ENCODE assay signal across 17 cellular contexts in the genomic region with DNA sequence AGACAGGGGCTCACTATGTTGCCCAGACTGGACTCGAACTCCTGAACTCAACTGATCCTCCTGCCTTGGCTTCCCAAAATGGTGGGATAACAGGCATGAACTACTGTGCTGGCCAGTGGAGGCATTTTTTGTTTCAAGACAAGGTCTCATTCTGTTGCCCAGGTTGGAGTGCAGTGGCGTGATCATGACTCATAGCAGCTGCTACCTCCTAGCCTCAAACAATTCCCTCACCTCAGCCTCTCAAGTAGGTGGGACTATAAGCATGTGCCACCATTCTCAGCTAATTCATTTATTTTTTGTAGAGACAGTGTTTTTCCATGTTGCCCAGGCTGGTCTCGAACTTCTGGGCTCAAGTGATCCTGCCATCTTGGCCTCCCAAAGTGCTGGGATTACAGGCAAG. TPM values are rescaled to one million over a fixed set of nuclear protein-coding genes. Genes with fewer than 3 reads are reported as not detected.
"Had no signal": no experiment of that assay in that cellular context is flagged by ENCODE, and none has a peak within 500 bp of the region (broad histone marks: within the 10 kb centered on the region; RNA-seq: fewer than 3 reads in every experiment).

No MANE protein-coding gene starts in this region.

- H2AFZ ChIP-seq: parathyroid adenoma had no signal

- H3K4me3 Mint-ChIP-seq: activated naive CD8-positive, alpha-beta T cell treated with anti-CD3 and anti-CD28 coated beads, Interleukin-2, amount 10 ng/mL, durations not matched to agents 7 days and 5 days; dendritic cell treated with granulocyte-macrophage colony-stimulating factor and Interleukin-4, amounts not matched to agents 40 ng/mL and 50 ng/mL, for 4 days; effector memory CD8-positive, alpha-beta T cell; naive thymus-derived CD4-positive, alpha-beta T cell had no signal

- H3K27ac Mint-ChIP-seq: activated naive CD8-positive, alpha-beta T cell treated with anti-CD3 and anti-CD28 coated beads, Interleukin-2, amount 10 ng/mL, durations not matched to agents 7 days and 5 days; dendritic cell treated with granulocyte-macrophage colony-stimulating factor and Interleukin-4, amounts not matched to agents 40 ng/mL and 50 ng/mL, for 4 days; effector memory CD8-positive, alpha-beta T cell; naive thymus-derived CD4-positive, alpha-beta T cell had no signal

- H3K9ac ChIP-seq: parathyroid adenoma had no signal

- H3K27ac ChIP-seq: epithelial cell of prostate, heart right ventricle, parathyroid adenoma had no signal

- DNase-seq: activated CD4-positive, alpha-beta T cell treated with anti-CD3 and anti-CD28 coated beads, Interleukin-2, amount 50 U/mL, for 1 hour; activated CD8-positive, alpha-beta memory T cell treated with anti-CD3 and anti-CD28 coated beads for 24 hours; activated naive CD8-positive, alpha-beta T cell treated with anti-CD3 and anti-CD28 coated beads, Interleukin-2, amount 10 ng/mL, durations not matched to agents 7 days and 5 days; anterior cingulate cortex; effector memory CD8-positive, alpha-beta T cell; heart right ventricle; naive thymus-derived CD4-positive, alpha-beta T cell; stimulated activated CD4-positive, alpha-beta T cell treated with anti-CD3 and anti-CD28 coated beads, Interleukin-12 subunit alpha, Interleukin-12 subunit beta, amount 100 ng/mL, for 4 hours; stimulated activated CD4-positive, alpha-beta T cell treated with anti-CD3 and anti-CD28 coated beads, Interleukin-2, amount 100 ng/mL, for 24 hours had no signal

- H3K36me3 Mint-ChIP-seq: activated naive CD8-positive, alpha-beta T cell treated with anti-CD3 and anti-CD28 coated beads, Interleukin-2, amount 10 ng/mL, durations not matched to agents 7 days and 5 days had no signal

- H3K27me3 Mint-ChIP-seq: dendritic cell treated with granulocyte-macrophage colony-stimulating factor and Interleukin-4, amounts not matched to agents 40 ng/mL and 50 ng/mL, for 4 days; effector memory CD8-positive, alpha-beta T cell had no signal

- H3K79me2 ChIP-seq: parathyroid adenoma had no signal

- H3K4me1 ChIP-seq: heart right ventricle, parathyroid adenoma had no signal

- H3K9me3 ChIP-seq: heart right ventricle had no signal

- H3K9me3 Mint-ChIP-seq: activated naive CD8-positive, alpha-beta T cell treated with anti-CD3 and anti-CD28 coated beads, Interleukin-2, amount 10 ng/mL, durations not matched to agents 7 days and 5 days; dendritic cell treated with granulocyte-macrophage colony-stimulating factor and Interleukin-4, amounts not matched to agents 40 ng/mL and 50 ng/mL, for 4 days; effector memory CD8-positive, alpha-beta T cell; naive thymus-derived CD4-positive, alpha-beta T cell had no signal

- H3K36me3 ChIP-seq: heart right ventricle had no signal

- ATAC-seq: activated CD4-positive, CD25-positive, alpha-beta regulatory T cell treated with anti-CD3 and anti-CD28 coated beads, Interleukin-2, amount 50 U/mL, for 24 hours; effector memory CD8-positive, alpha-beta T cell; heart right ventricle; naive thymus-derived CD4-positive, alpha-beta T cell had no signal

- H3K4me3 ChIP-seq: heart right ventricle, lung had no signal

RNA-seq across cellular contexts. Expression of a gene that starts 46.9 kb away (rescaled TPM):
- total RNA-seq: activated naive CD8-positive, alpha-beta T cell treated with anti-CD3 and anti-CD28 coated beads, Interleukin-2, amount 10 ng/mL, durations not matched to agents 7 days and 5 days; cerebellum; fibroblast of lung; frontal cortex; heart right ventricle; lung; naive thymus-derived CD4-positive, alpha-beta T cell had no signal

RNA-seq across cellular contexts. Expression of a gene that starts 56.5 kb away (rescaled TPM):
- total RNA-seq: activated naive CD8-positive, alpha-beta T cell treated with anti-CD3 and anti-CD28 coated beads, Interleukin-2, amount 10 ng/mL, durations not matched to agents 7 days and 5 days; cerebellum; fibroblast of lung; frontal cortex; heart right ventricle; lung; naive thymus-derived CD4-positive, alpha-beta T cell had no signal
